ENCODE assay signal across 1 cellular context in the genomic region with DNA sequence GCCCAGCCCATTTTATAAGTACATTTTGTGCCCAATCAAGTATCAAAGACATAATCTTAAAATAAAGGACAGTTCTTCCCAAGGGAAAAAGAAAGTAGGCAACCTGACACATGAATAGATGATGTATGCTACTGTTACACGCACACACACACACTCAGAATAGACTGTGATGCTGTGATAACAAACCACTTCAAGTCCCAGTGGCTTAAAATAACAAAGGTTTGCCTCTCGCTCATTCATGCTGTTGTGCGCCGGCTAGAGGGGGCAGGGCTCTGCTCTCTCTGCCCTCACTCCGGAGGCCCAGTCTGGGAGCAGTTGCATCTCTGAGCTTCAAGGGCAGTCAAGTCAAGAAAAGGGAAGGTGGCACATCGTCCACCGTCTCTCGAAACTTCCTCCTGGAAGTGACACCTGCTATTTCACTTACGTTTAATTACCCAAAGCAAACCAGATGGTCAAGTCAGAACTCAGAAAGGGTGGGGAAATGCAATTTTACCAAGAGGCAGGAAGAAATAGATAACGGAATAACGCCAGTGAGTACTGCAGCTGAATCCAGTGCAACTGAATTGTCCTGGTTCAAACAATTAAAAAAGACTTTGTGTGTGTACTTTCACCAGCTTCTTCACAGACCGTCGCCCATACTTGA.
TF ChIP-seq lines count a peak whose summit lies in the region.

No MANE protein-coding gene starts in this region.

TF ChIP-seq in GM12878, 131 proteins besides CTCF, POLR2A, EP300 and RAD21 (continued from another document):
- TF ChIP-seq, protein P1, sequence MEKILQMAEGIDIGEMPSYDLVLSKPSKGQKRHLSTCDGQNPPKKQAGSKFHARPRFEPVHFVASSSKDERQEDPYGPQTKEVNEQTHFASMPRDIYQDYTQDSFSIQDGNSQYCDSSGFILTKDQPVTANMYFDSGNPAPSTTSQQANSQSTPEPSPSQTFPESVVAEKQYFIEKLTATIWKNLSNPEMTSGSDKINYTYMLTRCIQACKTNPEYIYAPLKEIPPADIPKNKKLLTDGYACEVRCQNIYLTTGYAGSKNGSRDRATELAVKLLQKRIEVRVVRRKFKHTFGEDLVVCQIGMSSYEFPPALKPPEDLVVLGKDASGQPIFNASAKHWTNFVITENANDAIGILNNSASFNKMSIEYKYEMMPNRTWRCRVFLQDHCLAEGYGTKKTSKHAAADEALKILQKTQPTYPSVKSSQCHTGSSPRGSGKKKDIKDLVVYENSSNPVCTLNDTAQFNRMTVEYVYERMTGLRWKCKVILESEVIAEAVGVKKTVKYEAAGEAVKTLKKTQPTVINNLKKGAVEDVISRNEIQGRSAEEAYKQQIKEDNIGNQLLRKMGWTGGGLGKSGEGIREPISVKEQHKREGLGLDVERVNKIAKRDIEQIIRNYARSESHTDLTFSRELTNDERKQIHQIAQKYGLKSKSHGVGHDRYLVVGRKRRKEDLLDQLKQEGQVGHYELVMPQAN (conservative IDR thresholded peaks at IDR 0.05): no peak
- TF ChIP-seq, protein P2, sequence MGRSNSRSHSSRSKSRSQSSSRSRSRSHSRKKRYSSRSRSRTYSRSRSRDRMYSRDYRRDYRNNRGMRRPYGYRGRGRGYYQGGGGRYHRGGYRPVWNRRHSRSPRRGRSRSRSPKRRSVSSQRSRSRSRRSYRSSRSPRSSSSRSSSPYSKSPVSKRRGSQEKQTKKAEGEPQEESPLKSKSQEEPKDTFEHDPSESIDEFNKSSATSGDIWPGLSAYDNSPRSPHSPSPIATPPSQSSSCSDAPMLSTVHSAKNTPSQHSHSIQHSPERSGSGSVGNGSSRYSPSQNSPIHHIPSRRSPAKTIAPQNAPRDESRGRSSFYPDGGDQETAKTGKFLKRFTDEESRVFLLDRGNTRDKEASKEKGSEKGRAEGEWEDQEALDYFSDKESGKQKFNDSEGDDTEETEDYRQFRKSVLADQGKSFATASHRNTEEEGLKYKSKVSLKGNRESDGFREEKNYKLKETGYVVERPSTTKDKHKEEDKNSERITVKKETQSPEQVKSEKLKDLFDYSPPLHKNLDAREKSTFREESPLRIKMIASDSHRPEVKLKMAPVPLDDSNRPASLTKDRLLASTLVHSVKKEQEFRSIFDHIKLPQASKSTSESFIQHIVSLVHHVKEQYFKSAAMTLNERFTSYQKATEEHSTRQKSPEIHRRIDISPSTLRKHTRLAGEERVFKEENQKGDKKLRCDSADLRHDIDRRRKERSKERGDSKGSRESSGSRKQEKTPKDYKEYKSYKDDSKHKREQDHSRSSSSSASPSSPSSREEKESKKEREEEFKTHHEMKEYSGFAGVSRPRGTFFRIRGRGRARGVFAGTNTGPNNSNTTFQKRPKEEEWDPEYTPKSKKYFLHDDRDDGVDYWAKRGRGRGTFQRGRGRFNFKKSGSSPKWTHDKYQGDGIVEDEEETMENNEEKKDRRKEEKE (IDR thresholded peaks at IDR 0.05): no peak
- TF ChIP-seq POLR2AphosphoS5 (IDR thresholded peaks at IDR 0.05; ENCODE audit: low read length) (peak; percentile 77; the same call in 1 of the 2 replicates), ZBTB33 (IDR thresholded peaks at IDR 0.05) (no peak), NR2C2 (IDR thresholded peaks at IDR 0.05; ENCODE audit: borderline replicate concordance, control insufficient read depth, insufficient read length, low read depth) (no peak), IKZF1 (conservative IDR thresholded peaks at IDR 0.05) (peak; percentile 97), CHD2 (IDR thresholded peaks at IDR 0.05; ENCODE audit: borderline replicate concordance, low read depth, low read length) (peak; percentile 90), SIN3A (IDR thresholded peaks at IDR 0.05; ENCODE audit: low read depth, low read length) (peak; percentile 63; the same call in 1 of the 2 replicates), FOS (IDR thresholded peaks at IDR 0.05; ENCODE audit: borderline replicate concordance, extremely low read depth, insufficient read length) (no peak), SMARCA5 (IDR thresholded peaks at IDR 0.05) (peak; percentile 19; the same call in 1 of the 2 replicates)
